1 cellular context compared by ENCODE assay signal in the genomic region with DNA sequence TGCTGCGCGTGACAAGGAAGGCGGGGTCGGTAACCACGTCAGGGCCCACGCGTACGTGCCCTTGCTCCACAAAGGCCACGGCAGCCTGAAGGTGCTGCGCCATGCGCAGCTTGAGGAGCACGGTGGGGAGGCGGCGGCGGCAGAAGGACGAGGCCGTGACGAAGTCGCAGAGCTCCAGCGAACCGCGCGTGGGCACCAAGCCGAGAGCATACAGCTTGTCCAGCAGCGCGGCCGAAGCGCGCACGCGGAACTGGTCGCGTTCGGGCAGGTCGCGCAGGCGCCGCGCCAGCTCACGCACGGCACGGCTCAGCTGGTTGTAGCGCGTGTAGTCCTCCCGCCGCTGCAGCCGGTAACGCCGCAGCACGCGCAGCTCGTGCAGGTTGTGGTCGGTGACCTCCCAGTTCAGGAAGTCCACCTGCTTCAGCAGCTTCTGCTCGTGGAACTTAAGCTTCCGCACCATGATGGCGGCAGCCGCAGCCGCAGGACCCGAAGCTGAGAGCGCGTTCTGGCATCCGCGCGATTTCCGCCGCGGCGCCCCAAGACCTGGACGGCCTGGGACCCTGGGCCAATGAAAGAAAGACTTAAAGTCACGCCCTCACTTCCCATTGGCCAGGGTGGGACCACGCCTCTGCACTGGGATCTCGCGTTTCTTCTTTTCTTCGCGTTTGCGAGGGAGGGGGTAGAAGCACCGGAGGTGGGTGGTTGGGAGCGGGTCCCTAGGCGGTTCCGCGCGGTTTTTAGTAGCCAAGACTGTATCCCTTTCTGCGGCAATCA.
A peak's percentile ranks its signal among the peaks of the same experiment; 100 is the strongest.
TF ChIP-seq lines count a peak whose summit lies in the region.

A gene with protein sequence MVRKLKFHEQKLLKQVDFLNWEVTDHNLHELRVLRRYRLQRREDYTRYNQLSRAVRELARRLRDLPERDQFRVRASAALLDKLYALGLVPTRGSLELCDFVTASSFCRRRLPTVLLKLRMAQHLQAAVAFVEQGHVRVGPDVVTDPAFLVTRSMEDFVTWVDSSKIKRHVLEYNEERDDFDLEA (minus strand): TSS at position 516 of the 774 bp plus-strand sequence. CDS start 56 bp downstream, at position 460.

TF ChIP-seq in HEK293, 187 proteins besides CTCF, POLR2A, EP300 and RAD21 (continued from another document):
- TF ChIP-seq, protein P1, sequence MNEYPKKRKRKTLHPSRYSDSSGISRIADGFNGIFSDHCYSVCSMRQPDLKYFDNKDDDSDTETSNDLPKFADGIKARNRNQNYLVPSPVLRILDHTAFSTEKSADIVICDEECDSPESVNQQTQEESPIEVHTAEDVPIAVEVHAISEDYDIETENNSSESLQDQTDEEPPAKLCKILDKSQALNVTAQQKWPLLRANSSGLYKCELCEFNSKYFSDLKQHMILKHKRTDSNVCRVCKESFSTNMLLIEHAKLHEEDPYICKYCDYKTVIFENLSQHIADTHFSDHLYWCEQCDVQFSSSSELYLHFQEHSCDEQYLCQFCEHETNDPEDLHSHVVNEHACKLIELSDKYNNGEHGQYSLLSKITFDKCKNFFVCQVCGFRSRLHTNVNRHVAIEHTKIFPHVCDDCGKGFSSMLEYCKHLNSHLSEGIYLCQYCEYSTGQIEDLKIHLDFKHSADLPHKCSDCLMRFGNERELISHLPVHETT (tag by site-specific recombination; IDR thresholded peaks at IDR 0.05): no peak
- TF ChIP-seq ZNF311 (tag by site-specific recombination; IDR thresholded peaks at IDR 0.05; ENCODE audit: borderline replicate concordance): no peak
- TF ChIP-seq ZNF132 (tag by site-specific recombination; IDR thresholded peaks at IDR 0.05; ENCODE audit: borderline replicate concordance): no peak
- TF ChIP-seq, protein P2, sequence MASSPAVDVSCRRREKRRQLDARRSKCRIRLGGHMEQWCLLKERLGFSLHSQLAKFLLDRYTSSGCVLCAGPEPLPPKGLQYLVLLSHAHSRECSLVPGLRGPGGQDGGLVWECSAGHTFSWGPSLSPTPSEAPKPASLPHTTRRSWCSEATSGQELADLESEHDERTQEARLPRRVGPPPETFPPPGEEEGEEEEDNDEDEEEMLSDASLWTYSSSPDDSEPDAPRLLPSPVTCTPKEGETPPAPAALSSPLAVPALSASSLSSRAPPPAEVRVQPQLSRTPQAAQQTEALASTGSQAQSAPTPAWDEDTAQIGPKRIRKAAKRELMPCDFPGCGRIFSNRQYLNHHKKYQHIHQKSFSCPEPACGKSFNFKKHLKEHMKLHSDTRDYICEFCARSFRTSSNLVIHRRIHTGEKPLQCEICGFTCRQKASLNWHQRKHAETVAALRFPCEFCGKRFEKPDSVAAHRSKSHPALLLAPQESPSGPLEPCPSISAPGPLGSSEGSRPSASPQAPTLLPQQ (tag by site-specific recombination; IDR thresholded peaks at IDR 0.05): peak; percentile 78
- TF ChIP-seq ZNF121 (tag by site-specific recombination; IDR thresholded peaks at IDR 0.05): peak; percentile 78; the same call in 1 of the 2 replicates
- TF ChIP-seq ZNF658 (tag by site-specific recombination; IDR thresholded peaks at IDR 0.05): no peak; the same call in 1 of the 2 replicates
- peak; percentile 98 for TF ChIP-seq ZNF501 (tag by site-specific recombination; IDR thresholded peaks at IDR 0.05)
- TF ChIP-seq SP3 (tag by site-specific recombination; IDR thresholded peaks at IDR 0.05): peak; percentile 96
- no peak for TF ChIP-seq ZNF10 (tag by site-specific recombination; IDR thresholded peaks at IDR 0.05)
- TF ChIP-seq, protein P3, sequence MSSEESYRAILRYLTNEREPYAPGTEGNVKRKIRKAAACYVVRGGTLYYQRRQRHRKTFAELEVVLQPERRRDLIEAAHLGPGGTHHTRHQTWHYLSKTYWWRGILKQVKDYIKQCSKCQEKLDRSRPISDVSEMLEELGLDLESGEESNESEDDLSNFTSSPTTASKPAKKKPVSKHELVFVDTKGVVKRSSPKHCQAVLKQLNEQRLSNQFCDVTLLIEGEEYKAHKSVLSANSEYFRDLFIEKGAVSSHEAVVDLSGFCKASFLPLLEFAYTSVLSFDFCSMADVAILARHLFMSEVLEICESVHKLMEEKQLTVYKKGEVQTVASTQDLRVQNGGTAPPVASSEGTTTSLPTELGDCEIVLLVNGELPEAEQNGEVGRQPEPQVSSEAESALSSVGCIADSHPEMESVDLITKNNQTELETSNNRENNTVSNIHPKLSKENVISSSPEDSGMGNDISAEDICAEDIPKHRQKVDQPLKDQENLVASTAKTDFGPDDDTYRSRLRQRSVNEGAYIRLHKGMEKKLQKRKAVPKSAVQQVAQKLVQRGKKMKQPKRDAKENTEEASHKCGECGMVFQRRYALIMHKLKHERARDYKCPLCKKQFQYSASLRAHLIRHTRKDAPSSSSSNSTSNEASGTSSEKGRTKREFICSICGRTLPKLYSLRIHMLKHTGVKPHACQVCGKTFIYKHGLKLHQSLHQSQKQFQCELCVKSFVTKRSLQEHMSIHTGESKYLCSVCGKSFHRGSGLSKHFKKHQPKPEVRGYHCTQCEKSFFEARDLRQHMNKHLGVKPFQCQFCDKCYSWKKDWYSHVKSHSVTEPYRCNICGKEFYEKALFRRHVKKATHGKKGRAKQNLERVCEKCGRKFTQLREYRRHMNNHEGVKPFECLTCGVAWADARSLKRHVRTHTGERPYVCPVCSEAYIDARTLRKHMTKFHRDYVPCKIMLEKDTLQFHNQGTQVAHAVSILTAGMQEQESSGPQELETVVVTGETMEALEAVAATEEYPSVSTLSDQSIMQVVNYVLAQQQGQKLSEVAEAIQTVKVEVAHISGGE (tag by site-specific recombination; conservative IDR thresholded peaks at IDR 0.05; ENCODE audit: low read depth): peak; percentile 81
- TF ChIP-seq ZEB2 (tag by site-specific recombination; IDR thresholded peaks at IDR 0.05): peak; percentile 86
- TF ChIP-seq, protein P4, sequence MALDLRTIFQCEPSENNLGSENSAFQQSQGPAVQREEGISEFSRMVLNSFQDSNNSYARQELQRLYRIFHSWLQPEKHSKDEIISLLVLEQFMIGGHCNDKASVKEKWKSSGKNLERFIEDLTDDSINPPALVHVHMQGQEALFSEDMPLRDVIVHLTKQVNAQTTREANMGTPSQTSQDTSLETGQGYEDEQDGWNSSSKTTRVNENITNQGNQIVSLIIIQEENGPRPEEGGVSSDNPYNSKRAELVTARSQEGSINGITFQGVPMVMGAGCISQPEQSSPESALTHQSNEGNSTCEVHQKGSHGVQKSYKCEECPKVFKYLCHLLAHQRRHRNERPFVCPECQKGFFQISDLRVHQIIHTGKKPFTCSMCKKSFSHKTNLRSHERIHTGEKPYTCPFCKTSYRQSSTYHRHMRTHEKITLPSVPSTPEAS (tag by site-specific recombination; IDR thresholded peaks at IDR 0.05): peak; percentile 18; the same call in 1 of the 2 replicates
- TF ChIP-seq ZNF585B (tag by site-specific recombination; IDR thresholded peaks at IDR 0.05): peak; percentile 16; the same call in 1 of the 2 replicates
- TF ChIP-seq ZNF560 (tag by site-specific recombination; IDR thresholded peaks at IDR 0.05; ENCODE audit: borderline replicate concordance): no peak
- peak; percentile 35; the same call in 1 of the 2 replicates for TF ChIP-seq ZFP69B (tag by site-specific recombination; IDR thresholded peaks at IDR 0.05)
- TF ChIP-seq TRIM28 (IDR thresholded peaks at IDR 0.05; ENCODE audit: borderline replicate concordance, low read length): no peak; the same call in 1 of the 2 replicates
- peak; percentile 96 for TF ChIP-seq KLF16 (tag by site-specific recombination; IDR thresholded peaks at IDR 0.05)
- TF ChIP-seq, protein P5, sequence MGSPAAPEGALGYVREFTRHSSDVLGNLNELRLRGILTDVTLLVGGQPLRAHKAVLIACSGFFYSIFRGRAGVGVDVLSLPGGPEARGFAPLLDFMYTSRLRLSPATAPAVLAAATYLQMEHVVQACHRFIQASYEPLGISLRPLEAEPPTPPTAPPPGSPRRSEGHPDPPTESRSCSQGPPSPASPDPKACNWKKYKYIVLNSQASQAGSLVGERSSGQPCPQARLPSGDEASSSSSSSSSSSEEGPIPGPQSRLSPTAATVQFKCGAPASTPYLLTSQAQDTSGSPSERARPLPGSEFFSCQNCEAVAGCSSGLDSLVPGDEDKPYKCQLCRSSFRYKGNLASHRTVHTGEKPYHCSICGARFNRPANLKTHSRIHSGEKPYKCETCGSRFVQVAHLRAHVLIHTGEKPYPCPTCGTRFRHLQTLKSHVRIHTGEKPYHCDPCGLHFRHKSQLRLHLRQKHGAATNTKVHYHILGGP (tag by site-specific recombination; IDR thresholded peaks at IDR 0.05): no peak
- peak; percentile 67 for TF ChIP-seq KLF1 (tag by site-specific recombination; IDR thresholded peaks at IDR 0.05)
- TF ChIP-seq, protein P6, sequence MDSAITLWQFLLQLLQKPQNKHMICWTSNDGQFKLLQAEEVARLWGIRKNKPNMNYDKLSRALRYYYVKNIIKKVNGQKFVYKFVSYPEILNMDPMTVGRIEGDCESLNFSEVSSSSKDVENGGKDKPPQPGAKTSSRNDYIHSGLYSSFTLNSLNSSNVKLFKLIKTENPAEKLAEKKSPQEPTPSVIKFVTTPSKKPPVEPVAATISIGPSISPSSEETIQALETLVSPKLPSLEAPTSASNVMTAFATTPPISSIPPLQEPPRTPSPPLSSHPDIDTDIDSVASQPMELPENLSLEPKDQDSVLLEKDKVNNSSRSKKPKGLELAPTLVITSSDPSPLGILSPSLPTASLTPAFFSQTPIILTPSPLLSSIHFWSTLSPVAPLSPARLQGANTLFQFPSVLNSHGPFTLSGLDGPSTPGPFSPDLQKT (IDR thresholded peaks at IDR 0.05; ENCODE audit: borderline replicate concordance, low read depth, low read length): peak; percentile 79; the same call in 1 of the 2 replicates
- TF ChIP-seq, protein P7, sequence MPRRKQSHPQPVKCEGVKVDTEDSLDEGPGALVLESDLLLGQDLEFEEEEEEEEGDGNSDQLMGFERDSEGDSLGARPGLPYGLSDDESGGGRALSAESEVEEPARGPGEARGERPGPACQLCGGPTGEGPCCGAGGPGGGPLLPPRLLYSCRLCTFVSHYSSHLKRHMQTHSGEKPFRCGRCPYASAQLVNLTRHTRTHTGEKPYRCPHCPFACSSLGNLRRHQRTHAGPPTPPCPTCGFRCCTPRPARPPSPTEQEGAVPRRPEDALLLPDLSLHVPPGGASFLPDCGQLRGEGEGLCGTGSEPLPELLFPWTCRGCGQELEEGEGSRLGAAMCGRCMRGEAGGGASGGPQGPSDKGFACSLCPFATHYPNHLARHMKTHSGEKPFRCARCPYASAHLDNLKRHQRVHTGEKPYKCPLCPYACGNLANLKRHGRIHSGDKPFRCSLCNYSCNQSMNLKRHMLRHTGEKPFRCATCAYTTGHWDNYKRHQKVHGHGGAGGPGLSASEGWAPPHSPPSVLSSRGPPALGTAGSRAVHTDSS (tag by site-specific recombination; IDR thresholded peaks at IDR 0.05): no peak
- no peak for TF ChIP-seq ZNF677 (tag by site-specific recombination; IDR thresholded peaks at IDR 0.05)
- peak; percentile 96 for TF ChIP-seq ZBTB48 (tag by site-specific recombination; IDR thresholded peaks at IDR 0.05)
